In the genomic region with DNA sequence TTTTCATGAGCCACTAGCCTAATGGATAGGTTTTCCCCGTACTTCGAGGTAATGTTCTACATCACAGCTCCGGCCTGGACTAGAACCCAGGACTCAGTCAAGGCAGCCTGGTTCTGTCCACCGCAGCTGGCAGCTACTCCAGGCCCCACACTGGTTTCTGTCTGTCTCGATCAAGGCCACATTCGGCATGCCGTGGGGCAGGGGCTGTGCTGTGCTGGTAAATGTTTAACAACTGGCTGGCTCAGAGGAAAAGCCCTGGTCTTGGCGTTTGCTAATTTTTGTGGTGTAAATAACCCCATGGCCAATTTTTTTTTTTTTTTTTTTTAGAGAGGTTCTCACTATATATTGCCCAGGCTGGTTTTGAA, we compare ENCODE assay signal across 1 cellular context.
TF ChIP-seq lines count a peak whose summit lies in the region.

No MANE protein-coding gene starts in this region.

TF ChIP-seq in HepG2, 621 proteins besides CTCF, POLR2A, EP300 and RAD21 (continued from another document):
- no peak for TF ChIP-seq NR2F2 (IDR thresholded peaks at IDR 0.05; ENCODE audit: borderline replicate concordance, low read depth)
- TF ChIP-seq, protein P1, sequence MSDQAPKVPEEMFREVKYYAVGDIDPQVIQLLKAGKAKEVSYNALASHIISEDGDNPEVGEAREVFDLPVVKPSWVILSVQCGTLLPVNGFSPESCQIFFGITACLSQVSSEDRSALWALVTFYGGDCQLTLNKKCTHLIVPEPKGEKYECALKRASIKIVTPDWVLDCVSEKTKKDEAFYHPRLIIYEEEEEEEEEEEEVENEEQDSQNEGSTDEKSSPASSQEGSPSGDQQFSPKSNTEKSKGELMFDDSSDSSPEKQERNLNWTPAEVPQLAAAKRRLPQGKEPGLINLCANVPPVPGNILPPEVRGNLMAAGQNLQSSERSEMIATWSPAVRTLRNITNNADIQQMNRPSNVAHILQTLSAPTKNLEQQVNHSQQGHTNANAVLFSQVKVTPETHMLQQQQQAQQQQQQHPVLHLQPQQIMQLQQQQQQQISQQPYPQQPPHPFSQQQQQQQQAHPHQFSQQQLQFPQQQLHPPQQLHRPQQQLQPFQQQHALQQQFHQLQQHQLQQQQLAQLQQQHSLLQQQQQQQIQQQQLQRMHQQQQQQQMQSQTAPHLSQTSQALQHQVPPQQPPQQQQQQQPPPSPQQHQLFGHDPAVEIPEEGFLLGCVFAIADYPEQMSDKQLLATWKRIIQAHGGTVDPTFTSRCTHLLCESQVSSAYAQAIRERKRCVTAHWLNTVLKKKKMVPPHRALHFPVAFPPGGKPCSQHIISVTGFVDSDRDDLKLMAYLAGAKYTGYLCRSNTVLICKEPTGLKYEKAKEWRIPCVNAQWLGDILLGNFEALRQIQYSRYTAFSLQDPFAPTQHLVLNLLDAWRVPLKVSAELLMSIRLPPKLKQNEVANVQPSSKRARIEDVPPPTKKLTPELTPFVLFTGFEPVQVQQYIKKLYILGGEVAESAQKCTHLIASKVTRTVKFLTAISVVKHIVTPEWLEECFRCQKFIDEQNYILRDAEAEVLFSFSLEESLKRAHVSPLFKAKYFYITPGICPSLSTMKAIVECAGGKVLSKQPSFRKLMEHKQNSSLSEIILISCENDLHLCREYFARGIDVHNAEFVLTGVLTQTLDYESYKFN (CRISPR knock-in tag; conservative IDR thresholded peaks at IDR 0.05), result peak; percentile 90
- TF ChIP-seq, protein P2, sequence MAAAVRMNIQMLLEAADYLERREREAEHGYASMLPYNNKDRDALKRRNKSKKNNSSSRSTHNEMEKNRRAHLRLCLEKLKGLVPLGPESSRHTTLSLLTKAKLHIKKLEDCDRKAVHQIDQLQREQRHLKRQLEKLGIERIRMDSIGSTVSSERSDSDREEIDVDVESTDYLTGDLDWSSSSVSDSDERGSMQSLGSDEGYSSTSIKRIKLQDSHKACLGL (CRISPR knock-in tag; IDR thresholded peaks at IDR 0.05), result no peak
- TF ChIP-seq MED13 (CRISPR knock-in tag; IDR thresholded peaks at IDR 0.05), result no peak
- no peak for TF ChIP-seq ZNF530 (CRISPR knock-in tag; IDR thresholded peaks at IDR 0.05; ENCODE audit: low read depth)
- no peak for TF ChIP-seq ZNF563 (CRISPR knock-in tag; IDR thresholded peaks at IDR 0.05)
- no peak for TF ChIP-seq HNRNPK (IDR thresholded peaks at IDR 0.05; ENCODE audit: low read depth, low read length, poor library complexity, severe bottlenecking)
- TF ChIP-seq KAT7 (CRISPR knock-in tag; IDR thresholded peaks at IDR 0.05; ENCODE audit: borderline replicate concordance), result no peak
- TF ChIP-seq, protein P3, sequence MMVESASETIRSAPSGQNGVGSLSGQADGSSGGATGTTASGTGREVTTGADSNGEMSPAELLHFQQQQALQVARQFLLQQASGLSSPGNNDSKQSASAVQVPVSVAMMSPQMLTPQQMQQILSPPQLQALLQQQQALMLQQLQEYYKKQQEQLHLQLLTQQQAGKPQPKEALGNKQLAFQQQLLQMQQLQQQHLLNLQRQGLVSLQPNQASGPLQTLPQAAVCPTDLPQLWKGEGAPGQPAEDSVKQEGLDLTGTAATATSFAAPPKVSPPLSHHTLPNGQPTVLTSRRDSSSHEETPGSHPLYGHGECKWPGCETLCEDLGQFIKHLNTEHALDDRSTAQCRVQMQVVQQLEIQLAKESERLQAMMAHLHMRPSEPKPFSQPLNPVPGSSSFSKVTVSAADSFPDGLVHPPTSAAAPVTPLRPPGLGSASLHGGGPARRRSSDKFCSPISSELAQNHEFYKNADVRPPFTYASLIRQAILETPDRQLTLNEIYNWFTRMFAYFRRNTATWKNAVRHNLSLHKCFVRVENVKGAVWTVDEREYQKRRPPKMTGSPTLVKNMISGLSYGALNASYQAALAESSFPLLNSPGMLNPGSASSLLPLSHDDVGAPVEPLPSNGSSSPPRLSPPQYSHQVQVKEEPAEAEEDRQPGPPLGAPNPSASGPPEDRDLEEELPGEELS (CRISPR knock-in tag; IDR thresholded peaks at IDR 0.05), result peak; percentile 75; the same call in 1 of the 2 replicates
- TF ChIP-seq PITX1 (CRISPR knock-in tag; IDR thresholded peaks at IDR 0.05), result 0 out of 2 replicates have a peak, but pooled peaks have one; percentile 52
- no peak for TF ChIP-seq NCOA5 (CRISPR knock-in tag; IDR thresholded peaks at IDR 0.05)
- TF ChIP-seq DR1 (CRISPR knock-in tag; IDR thresholded peaks at IDR 0.05), result no peak
- no peak for TF ChIP-seq EED (CRISPR knock-in tag; IDR thresholded peaks at IDR 0.05)
- TF ChIP-seq SALL2 (CRISPR knock-in tag; IDR thresholded peaks at IDR 0.05), result no peak
- TF ChIP-seq ZNF335 (CRISPR knock-in tag; IDR thresholded peaks at IDR 0.05), result no peak
- no peak for TF ChIP-seq ZFP90 (CRISPR knock-in tag; IDR thresholded peaks at IDR 0.05; ENCODE audit: borderline replicate concordance)
- TF ChIP-seq ZNF234 (CRISPR knock-in tag; conservative IDR thresholded peaks at IDR 0.05), result no peak
- TF ChIP-seq AHR (CRISPR knock-in tag; IDR thresholded peaks at IDR 0.05), result no peak
- TF ChIP-seq ZNF761 (CRISPR knock-in tag; conservative IDR thresholded peaks at IDR 0.05), result no peak
- TF ChIP-seq GZF1 (CRISPR knock-in tag; IDR thresholded peaks at IDR 0.05), result no peak
- TF ChIP-seq, protein P4, sequence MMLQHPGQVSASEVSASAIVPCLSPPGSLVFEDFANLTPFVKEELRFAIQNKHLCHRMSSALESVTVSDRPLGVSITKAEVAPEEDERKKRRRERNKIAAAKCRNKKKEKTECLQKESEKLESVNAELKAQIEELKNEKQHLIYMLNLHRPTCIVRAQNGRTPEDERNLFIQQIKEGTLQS (CRISPR knock-in tag; IDR thresholded peaks at IDR 0.05), result no peak
- no peak for TF ChIP-seq CC2D1A (CRISPR knock-in tag; IDR thresholded peaks at IDR 0.05)
- TF ChIP-seq ZNF558 (CRISPR knock-in tag; IDR thresholded peaks at IDR 0.05; ENCODE audit: borderline replicate concordance), result no peak
- peak; percentile 23; the same call in 1 of the 2 replicates for TF ChIP-seq STAG1 (CRISPR knock-in tag; IDR thresholded peaks at IDR 0.05)
- peak; percentile 16 for TF ChIP-seq MED8 (CRISPR knock-in tag; IDR thresholded peaks at IDR 0.05; ENCODE audit: insufficient replicate concordance)
- TF ChIP-seq SOX5 (CRISPR knock-in tag; IDR thresholded peaks at IDR 0.05; ENCODE audit: borderline replicate concordance), result peak; percentile 26; the same call in 1 of the 2 replicates
- no peak; the same call in 1 of the 2 replicates for TF ChIP-seq KMT2B (CRISPR knock-in tag; IDR thresholded peaks at IDR 0.05)
- peak; percentile 74; the same call in 1 of the 2 replicates for TF ChIP-seq ZNF331 (CRISPR knock-in tag; IDR thresholded peaks at IDR 0.05)
- 0 out of 2 replicates have a peak, but pooled peaks have one; percentile 18 for TF ChIP-seq CBX5 (CRISPR knock-in tag; IDR thresholded peaks at IDR 0.05; ENCODE audit: borderline replicate concordance)
- TF ChIP-seq ZFP36 (IDR thresholded peaks at IDR 0.05; ENCODE audit: borderline replicate concordance, low read depth, low read length, partially characterized antibody), result no peak
- no peak for TF ChIP-seq ZNF326 (CRISPR knock-in tag; IDR thresholded peaks at IDR 0.05; ENCODE audit: borderline replicate concordance)
- no peak for TF ChIP-seq ARHGAP35 (CRISPR knock-in tag; IDR thresholded peaks at IDR 0.05; ENCODE audit: borderline replicate concordance)
- TF ChIP-seq, protein P5, sequence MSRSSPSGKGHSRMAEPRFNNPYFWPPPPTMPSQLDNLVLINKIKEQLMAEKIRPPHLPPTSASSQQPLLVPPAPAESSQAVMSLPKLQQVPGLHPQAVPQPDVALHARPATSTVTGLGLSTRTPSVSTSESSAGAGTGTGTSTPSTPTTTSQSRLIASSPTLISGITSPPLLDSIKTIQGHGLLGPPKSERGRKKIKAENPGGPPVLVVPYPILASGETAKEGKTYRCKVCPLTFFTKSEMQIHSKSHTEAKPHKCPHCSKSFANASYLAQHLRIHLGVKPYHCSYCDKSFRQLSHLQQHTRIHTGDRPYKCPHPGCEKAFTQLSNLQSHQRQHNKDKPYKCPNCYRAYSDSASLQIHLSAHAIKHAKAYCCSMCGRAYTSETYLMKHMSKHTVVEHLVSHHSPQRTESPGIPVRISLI (CRISPR knock-in tag; IDR thresholded peaks at IDR 0.05; ENCODE audit: borderline replicate concordance), result peak; percentile 81; the same call in 1 of the 2 replicates
TF ChIP-seq in HepG2: peak in this region for 108.
